In the genomic region with DNA sequence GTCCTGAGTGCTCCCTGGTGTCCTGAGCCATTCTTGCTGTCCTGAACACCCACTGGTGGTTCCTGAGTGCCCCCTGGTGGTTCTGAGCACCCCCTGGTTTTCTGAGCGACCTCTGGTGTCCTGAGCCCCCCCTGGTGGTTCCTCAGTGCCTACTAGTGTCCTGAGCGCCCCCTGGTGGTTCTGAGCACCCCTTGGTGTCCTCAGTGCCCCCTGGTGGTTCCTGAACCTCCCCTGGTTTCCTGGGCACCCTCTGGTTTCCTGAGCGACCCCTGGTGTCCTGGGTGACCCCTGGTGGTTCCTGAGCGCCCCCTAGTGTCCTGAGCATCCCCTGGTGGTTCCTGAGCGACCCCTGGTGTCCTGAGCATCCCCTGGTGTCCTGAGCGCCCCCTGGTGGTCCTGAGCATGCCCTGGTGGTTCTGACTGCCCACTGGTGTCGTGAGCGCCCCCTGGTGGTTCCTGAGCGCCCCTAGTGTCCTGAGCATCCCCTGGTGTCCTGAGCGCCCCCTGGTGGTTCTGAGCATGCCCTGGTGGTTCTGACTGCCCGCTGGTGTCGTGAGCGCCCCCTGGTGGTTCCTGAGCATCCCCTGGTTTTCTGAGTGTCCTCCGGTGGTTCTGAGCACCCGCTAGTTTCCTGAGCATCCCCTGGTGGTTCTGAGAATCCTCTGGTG, we compare ENCODE assay signal across 8 cellular contexts.
DNase-seq lines count a peak whose midpoint lies in the region; ATAC-seq and TF ChIP-seq lines count a peak whose summit lies in the region.

No MANE protein-coding gene starts in this region.

- no peak for TF ChIP-seq EP300 in suprapubic skin (IDR thresholded peaks at IDR 0.05)

- H3K9ac ChIP-seq in mesendoderm (ENCODE audit: low read length) = no peak overlapping the region

- H3K4me1 Mint-ChIP-seq in T-helper 2 cell treated with Interferon-gamma antibody and Interleukin-4, amounts not matched to agents 5 μg/mL and 100 μg/mL, for 36 hours (ENCODE audit: low read depth) = peaks cover 33% of the 10 kb centered on the region

- H3K4me3 ChIP-seq in AG04450 (ENCODE audit: low read depth, low read length) = no peak overlapping the region
- no peak overlapping the region for H3K4me3 ChIP-seq in body of pancreas
- H3K4me3 ChIP-seq in mesendoderm (ENCODE audit: low read length) = no peak overlapping the region
- H3K4me3 ChIP-seq in suprapubic skin = no peak overlapping the region

- no peak overlapping the region for H4K8ac ChIP-seq in mesendoderm (ENCODE audit: low read depth, low read length)

- H3K4me3 Mint-ChIP-seq in T-helper 2 cell treated with Interferon-gamma antibody and Interleukin-4, amounts not matched to agents 5 μg/mL and 100 μg/mL, for 36 hours = no peak overlapping the region

- H3K23ac ChIP-seq in mesendoderm (ENCODE audit: low read length) = no peak overlapping the region

- H3K18ac ChIP-seq in mesendoderm (ENCODE audit: low read length) = no peak overlapping the region

- H3K79me2 ChIP-seq in mesendoderm (ENCODE audit: control insufficient read depth, insufficient read depth, low read length) = no peaks in the 10 kb centered on the region

- no peak overlapping the region for H2BK5ac ChIP-seq in mesendoderm (ENCODE audit: low read length)

- no peak overlapping the region for H2AK5ac ChIP-seq in mesendoderm (ENCODE audit: low read length)

- H3K4ac ChIP-seq in mesendoderm (ENCODE audit: low read depth, low read length) = no peak overlapping the region

- no peaks in the 10 kb centered on the region for H3K36me3 Mint-ChIP-seq in T-helper 2 cell treated with Interferon-gamma antibody and Interleukin-4, amounts not matched to agents 5 μg/mL and 100 μg/mL, for 36 hours (ENCODE audit: low read depth)

- TF ChIP-seq POLR2A in body of pancreas (IDR thresholded peaks at IDR 0.05) = no peak
- no peak for TF ChIP-seq POLR2A in suprapubic skin (IDR thresholded peaks at IDR 0.05)

- DNase-seq in AG04450 (ENCODE audit: low read depth, low spot score) (no peak), body of pancreas (peak; percentile 51 to 59 (median 54)), mesendoderm (peak; percentile 48), suprapubic skin (ENCODE audit: low spot score in 2 of 2) (no peak), ureter (ENCODE audit: low spot score) (no peak)
- peak; percentile 86 for DNase-seq in T-helper 2 cell treated with Interferon-gamma antibody and Interleukin-4, amounts not matched to agents 5 μg/mL and 100 μg/mL, for 36 hours (ENCODE audit: low spot score)

- no peak overlapping the region for H3K56ac ChIP-seq in mesendoderm (ENCODE audit: low read length)

- H3K36me3 ChIP-seq in body of pancreas (replicated peaks in 1 of 2; ENCODE audit: insufficient read depth in 1 of 2, low read depth in 2 of 2) (no peaks in the 10 kb centered on the region), mesendoderm (ENCODE audit: control insufficient read depth, insufficient read depth, low read length) (no peaks in the 10 kb centered on the region), suprapubic skin (no peaks in the 10 kb centered on the region)

- H3K27ac ChIP-seq in AG04450 (ENCODE audit: low read depth, low read length) (no peak overlapping the region), body of pancreas (no peak overlapping the region), mesendoderm (ENCODE audit: low read depth, low read length) (no peak overlapping the region), suprapubic skin (no peak overlapping the region)

- 46% methylated on average over 14 of the region's 15 CpGs; no CpG with 5 or more reads in 1 of the 2 donors for WGBS in body of pancreas, 2 donors
- WGBS in mesendoderm (ENCODE audit: extremely low coverage, insufficient coverage, low lambda C conversion rate) = no CpG with 5 or more reads among the region's 15 CpGs
- no CpG with 5 or more reads among the region's 15 CpGs for WGBS in suprapubic skin

- H3K9me3 ChIP-seq in AG04450 (ENCODE audit: control insufficient read depth, insufficient read depth, low read length) = peaks cover 21% of the 10 kb centered on the region
- H3K9me3 ChIP-seq in body of pancreas = no peaks in the 10 kb centered on the region
- no peaks in the 10 kb centered on the region for H3K9me3 ChIP-seq in suprapubic skin

- H2BK15ac ChIP-seq in mesendoderm (replicated peaks; ENCODE audit: low read depth) = no peak overlapping the region

- H3K27me3 ChIP-seq in AG04450 (ENCODE audit: control insufficient read depth, insufficient read depth, low read length) = no peaks in the 10 kb centered on the region
- no peaks in the 10 kb centered on the region for H3K27me3 ChIP-seq in body of pancreas
- H3K27me3 ChIP-seq in mesendoderm (ENCODE audit: insufficient read depth, low read length, poor library complexity) = no peaks in the 10 kb centered on the region
- no peaks in the 10 kb centered on the region for H3K27me3 ChIP-seq in suprapubic skin

- H3K4me1 ChIP-seq in body of pancreas (no peaks in the 10 kb centered on the region), mesendoderm (ENCODE audit: control insufficient read depth, low read depth, low read length) (no peaks in the 10 kb centered on the region), suprapubic skin (no peaks in the 10 kb centered on the region)

- POLR2A ChIA-PET in AG04450 (lab: Yijun Ruan, JAX) = no interaction called here

- H2BK120ac ChIP-seq in mesendoderm (ENCODE audit: low read depth, low read length) = no peak overlapping the region

- 0 out of 2 replicates have a peak, but pooled peaks have one; percentile 2 for TF ChIP-seq CTCF in AG04450 (IDR thresholded peaks at IDR 0.05; ENCODE audit: low read depth, low read length)
- TF ChIP-seq CTCF in body of pancreas (IDR thresholded peaks at IDR 0.05) = peak in 3 of 7 experiments; percentile 17 to 53 (median 28)
- peak in 1 of 2 donors; percentile 18 for TF ChIP-seq CTCF in suprapubic skin (IDR thresholded peaks at IDR 0.05)

- no peaks in the 10 kb centered on the region for H3K79me1 ChIP-seq in mesendoderm (ENCODE audit: low read length)

- no peaks in the 10 kb centered on the region for H3K9me3 Mint-ChIP-seq in T-helper 2 cell treated with Interferon-gamma antibody and Interleukin-4, amounts not matched to agents 5 μg/mL and 100 μg/mL, for 36 hours

- ATAC-seq in GM18907 (IDR thresholded peaks at IDR 0.05; ENCODE audit: unreplicated experiment) (peak; percentile 94), HG03432 (IDR thresholded peaks at IDR 0.05; ENCODE audit: unreplicated experiment) (peak; percentile 83), body of pancreas (no peak)

- no peak overlapping the region for H4K5ac ChIP-seq in mesendoderm (ENCODE audit: low read length)

- H3K27ac Mint-ChIP-seq in T-helper 2 cell treated with Interferon-gamma antibody and Interleukin-4, amounts not matched to agents 5 μg/mL and 100 μg/mL, for 36 hours = peak overlapping the region; percentile 47

- intact Hi-C loops in body of pancreas (cut with DNase I) = no loop called here

- no peaks in the 10 kb centered on the region for H3K27me3 Mint-ChIP-seq in T-helper 2 cell treated with Interferon-gamma antibody and Interleukin-4, amounts not matched to agents 5 μg/mL and 100 μg/mL, for 36 hours (ENCODE audit: low read depth)

- CTCF ChIA-PET in AG04450 (lab: Charles Lee) = no interaction called here

- no peak overlapping the region for H3K4me2 ChIP-seq in mesendoderm (ENCODE audit: low read length)

Comparison
In these comparisons a context has a peak if more than half of its experiments do, and no peak if none do; other contexts are left out.
1. DNase-seq: peak in T-helper 2 cell treated with Interferon-gamma antibody and Interleukin-4, amounts not matched to agents 5 μg/mL and 100 μg/mL, for 36 hours (single experiment), body of pancreas (4 of 4) and mesendoderm (single experiment); none in AG04450 (single experiment), suprapubic skin (0 of 2) and ureter (single experiment).